Comparison of ENCODE assay signal across 8 cellular contexts in the genomic region with DNA sequence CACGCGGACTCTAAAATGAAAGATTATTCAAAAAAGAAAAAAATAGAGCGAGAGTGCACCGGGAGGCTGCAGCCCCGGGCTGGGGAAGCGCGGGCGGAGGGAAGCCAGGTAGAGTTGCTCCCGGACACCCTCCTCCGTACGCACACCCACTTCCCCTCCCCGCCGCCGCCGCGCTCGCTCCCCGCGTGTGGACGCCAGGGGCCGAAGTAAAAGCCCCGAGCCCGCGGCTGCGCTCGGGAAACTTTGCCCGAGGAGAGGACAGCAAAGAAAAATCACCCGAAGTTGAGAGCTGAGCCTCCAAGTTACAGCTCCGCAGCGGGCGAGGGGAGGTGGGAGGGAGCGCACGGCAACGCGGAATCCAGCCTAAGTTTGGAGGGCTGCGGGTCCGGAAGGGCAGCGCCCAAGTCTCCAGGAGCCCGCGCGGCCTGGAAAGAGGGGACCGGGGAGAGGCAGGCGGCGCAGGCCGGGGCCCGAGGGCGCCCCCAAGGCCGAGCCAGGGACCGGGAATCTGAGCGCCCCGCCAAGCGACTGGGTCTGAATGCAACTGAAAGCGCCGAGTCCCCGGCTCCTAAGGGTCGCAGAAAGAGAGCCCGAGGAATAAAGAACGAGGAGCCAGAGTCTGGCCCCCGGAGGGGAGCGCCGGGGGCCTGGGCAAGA. TPM values are rescaled to one million over a fixed set of nuclear protein-coding genes. Genes with fewer than 3 reads are reported as not detected.
A peak's percentile ranks its signal among the peaks of the same experiment; 100 is the strongest.
DNase-seq lines count a peak whose midpoint lies in the region; ATAC-seq and TF ChIP-seq lines count a peak whose summit lies in the region.

No MANE protein-coding gene starts in this region.

- ATAC-seq in HG03571 (IDR thresholded peaks at IDR 0.05; ENCODE audit: unreplicated experiment) = peak; percentile 20

- peak overlapping the region; percentile 94 for H2AFZ ChIP-seq in neuron (ENCODE audit: low read depth, low read length)

- TF ChIP-seq CTCF in WERI-Rb-1 (IDR thresholded peaks at IDR 0.05; ENCODE audit: low read depth, low read length) = no peak
- no peak for TF ChIP-seq CTCF in fibroblast of villous mesenchyme (IDR thresholded peaks at IDR 0.05; ENCODE audit: insufficient read depth, low read depth, low read length)

- H3K27ac ChIP-seq in WERI-Rb-1 = peak overlapping the region; percentile 63

- peaks cover 38% of the 10 kb centered on the region for H3K4me1 ChIP-seq in neuron (ENCODE audit: insufficient read depth, low read length)

- no peaks in the 10 kb centered on the region for H3K9me3 ChIP-seq in WERI-Rb-1 (ENCODE audit: severe bottlenecking)
- no peaks in the 10 kb centered on the region for H3K9me3 ChIP-seq in neuron (ENCODE audit: low read length)

- H3K36me3 ChIP-seq in WERI-Rb-1 (peaks cover 6% of the 10 kb centered on the region), neuron (ENCODE audit: insufficient read depth, low read length) (no peaks in the 10 kb centered on the region)

- peak; percentile 38 to 57 for DNase-seq in NCI-H524 (lab: John Stamatoyannopoulos, UW)
- no peak for DNase-seq in NCI-H524 treated with DMSO at 0.1 percent for 48 hours (lab: John Stamatoyannopoulos, UW)
- peak; percentile 64 for DNase-seq in WERI-Rb-1
- DNase-seq in fibroblast of villous mesenchyme (ENCODE audit: low read depth) = no peak
- DNase-seq in GM19238 (ENCODE audit: insufficient read length, low spot score) = no peak
- no peak for DNase-seq in HK-2 (ENCODE audit: unreplicated experiment)

- peak overlapping the region; percentile 71 for H3K4me3 ChIP-seq in WERI-Rb-1 (ENCODE audit: low read depth, low read length)
- peak overlapping the region; percentile 69 for H3K4me3 ChIP-seq in fibroblast of villous mesenchyme (ENCODE audit: low read depth, low read length)
- peak overlapping the region; percentile 67 for H3K4me3 ChIP-seq in neuron (ENCODE audit: low read length)

- H3K27me3 ChIP-seq in WERI-Rb-1 (ENCODE audit: insufficient read depth, low read depth, severe bottlenecking) (peaks cover 3% of the 10 kb centered on the region), neuron (ENCODE audit: insufficient read depth, low read length) (peaks cover 49% of the 10 kb centered on the region)

RNA-seq across cellular contexts. Expression of gene BCL11A, which starts 0.7 kb away (rescaled TPM):
- 0.43 and 1.6 TPM in 2 replicates for total RNA-seq in fibroblast of villous mesenchyme

Comparison
In these comparisons a context has a peak if more than half of its experiments do, and no peak if none do; other contexts are left out.
1. DNase-seq: peak in NCI-H524 (2 of 2) and WERI-Rb-1 (single experiment); none in NCI-H524 treated with DMSO at 0.1 percent for 48 hours (single experiment), fibroblast of villous mesenchyme (single experiment), GM19238 (single experiment) and HK-2 (single experiment).
2. Peak in every context shown above with its lines, with median percentiles within 50 percentile points of each other: H3K4me3 ChIP-seq.